ENCODE assay signal across 8 cellular contexts in genomic region chr2:25251032-25251460, GRCh38.
DNase-seq lines count a peak whose midpoint lies in the region; TF ChIP-seq lines count a peak whose summit lies in the region.

No MANE protein-coding gene starts in this region.

- DNase-seq in AG04450 (ENCODE audit: low read depth, low spot score) (no peak), HFFc6 (no peak), thyroid gland (no peak), RKO (ENCODE audit: low spot score) (no peak), posterior vena cava (ENCODE audit: low spot score) (no peak), HUDEP-2 (lab: John Stamatoyannopoulos, UW; ENCODE audit: unreplicated experiment in 76 of 76) (no peak)
- no peak for DNase-seq in activated naive CD8-positive, alpha-beta T cell treated with anti-CD3 and anti-CD28 coated beads for 36 hours

- H3K4me1 Mint-ChIP-seq in HFFc6 (ENCODE audit: low read depth) = peaks cover 13% of the 10 kb centered on the region
- peaks cover 41% of the 10 kb centered on the region for H3K4me1 Mint-ChIP-seq in activated naive CD8-positive, alpha-beta T cell treated with anti-CD3 and anti-CD28 coated beads for 36 hours

- CTCF ChIA-PET in AG04450 (lab: Charles Lee) = interaction anchor here (0.6 to 3.4 kb wide), 3 partner anchors 22 to 111 kb away, joined by 4 to 11 read pairs (median 4); no protein-coding TSS in a partner anchor

- H3K27ac ChIP-seq in AG04450 (ENCODE audit: low read depth, low read length) (peak overlapping the region; percentile 85), liver (ENCODE audit: low read depth in 1 of 2, low read length in 2 of 2) (no peak overlapping the region), thyroid gland (peak overlapping the region; percentile 86 to 91 (median 89))

- H3K36me3 Mint-ChIP-seq in HFFc6 (ENCODE audit: low read depth) = no peaks in the 10 kb centered on the region
- peaks cover 46% of the 10 kb centered on the region for H3K36me3 Mint-ChIP-seq in activated naive CD8-positive, alpha-beta T cell treated with anti-CD3 and anti-CD28 coated beads for 36 hours

- TF ChIP-seq CTCF in AG04450 (IDR thresholded peaks at IDR 0.05; ENCODE audit: low read depth, low read length) (no peak), HFFc6 (IDR thresholded peaks at IDR 0.05) (no peak), liver (IDR thresholded peaks at IDR 0.05; ENCODE audit: low read depth, low read length, missing input control) (no peak), thyroid gland (IDR thresholded peaks at IDR 0.05) (no peak)

- peaks cover 7 to 34% (median 22%) of the 10 kb centered on the region in 4 donors for H3K36me3 ChIP-seq in liver (ENCODE audit: control insufficient read depth in 4 of 4, insufficient read depth in 3 of 4, low read depth in 1 of 4, low read length in 3 of 4)
- H3K36me3 ChIP-seq in thyroid gland = peaks cover 14 to 20% of the 10 kb centered on the region in 2 donors

- no peak for TF ChIP-seq RAD21 in liver (IDR thresholded peaks at IDR 0.05)

- peaks cover under 1% of the 10 kb centered on the region for H3K27me3 Mint-ChIP-seq in HFFc6 (ENCODE audit: insufficient read depth)
- H3K27me3 Mint-ChIP-seq in activated naive CD8-positive, alpha-beta T cell treated with anti-CD3 and anti-CD28 coated beads for 36 hours = no peaks in the 10 kb centered on the region

- POLR2A ChIA-PET in AG04450 (lab: Yijun Ruan, JAX) = interaction anchor here (1.2 kb wide), 1 partner anchor 22 kb away, joined by 3 read pairs; no protein-coding TSS in a partner anchor

- TF ChIP-seq POLR2A in thyroid gland (IDR thresholded peaks at IDR 0.05) = no peak

- intact Hi-C loops in thyroid gland (cut with DNase I) = loop anchor here (5.0 kb wide), 1 partner anchor 91 kb away; the partner anchor contains the start of gene DNMT3A
- intact Hi-C loops in posterior vena cava (cut with DNase I) = no loop called here

- peak overlapping the region; percentile 41 for H3K4me3 ChIP-seq in AG04450 (ENCODE audit: low read depth, low read length)
- H3K4me3 ChIP-seq in liver (ENCODE audit: low read depth in 1 of 3, low read length in 3 of 3) = peak overlapping the region in 2 of 3 donors; percentile 57 to 74
- H3K4me3 ChIP-seq in thyroid gland (replicated peaks in 1 of 3) = no peak overlapping the region

- H3K9me3 ChIP-seq in AG04450 (ENCODE audit: control insufficient read depth, insufficient read depth, low read length) = no peaks in the 10 kb centered on the region
- no peaks in the 10 kb centered on the region for H3K9me3 ChIP-seq in liver (ENCODE audit: control insufficient read depth in 4 of 4, low read length in 3 of 4)
- no peaks in the 10 kb centered on the region for H3K9me3 ChIP-seq in thyroid gland

- H3K27ac Mint-ChIP-seq in HFFc6 = no peak overlapping the region
- peak overlapping the region; percentile 92 for H3K27ac Mint-ChIP-seq in activated naive CD8-positive, alpha-beta T cell treated with anti-CD3 and anti-CD28 coated beads for 36 hours

- no peak overlapping the region for H3K9ac ChIP-seq in liver (ENCODE audit: low read depth in 1 of 2, low read length in 2 of 2)

- H3K4me1 ChIP-seq in liver (ENCODE audit: control insufficient read depth in 4 of 4, insufficient read depth in 4 of 4, low read length in 3 of 4) (peaks cover 3 to 15% (median 8%) of the 10 kb centered on the region in 4 donors), thyroid gland (peaks cover 12 to 18% of the 10 kb centered on the region in 2 donors)

- WGBS in liver = 60% methylated on average over 16 of the region's 16 CpGs
- WGBS in thyroid gland, 2 donors = 47 to 54% methylated on average over 13 to 16 of the region's 16 CpGs

- H3K9me3 Mint-ChIP-seq in HFFc6 = no peaks in the 10 kb centered on the region
- H3K9me3 Mint-ChIP-seq in activated naive CD8-positive, alpha-beta T cell treated with anti-CD3 and anti-CD28 coated beads for 36 hours = no peaks in the 10 kb centered on the region

- peak overlapping the region; percentile 43; the same call in 1 of the 2 replicates for H3K4me3 Mint-ChIP-seq in HFFc6
- H3K4me3 Mint-ChIP-seq in activated naive CD8-positive, alpha-beta T cell treated with anti-CD3 and anti-CD28 coated beads for 36 hours = peak overlapping the region; percentile 88

- no peaks in the 10 kb centered on the region for H3K27me3 ChIP-seq in AG04450 (ENCODE audit: control insufficient read depth, insufficient read depth, low read length)
- H3K27me3 ChIP-seq in liver (ENCODE audit: control insufficient read depth in 4 of 4, insufficient read depth in 4 of 4, low read length in 3 of 4) = no peaks in the 10 kb centered on the region
- H3K27me3 ChIP-seq in thyroid gland = no peaks in the 10 kb centered on the region

TF ChIP-seq in liver, 16 proteins besides CTCF, POLR2A, EP300 and RAD21:
- TF ChIP-seq ZBTB33 (IDR thresholded peaks at IDR 0.05) = no peak
- TF ChIP-seq FOXA1 (IDR thresholded peaks at IDR 0.05) = no peak

Comparison
In these comparisons a context has a peak if more than half of its experiments do, and no peak if none do; other contexts are left out.
1. H3K27ac ChIP-seq: peak in AG04450 (single experiment) and thyroid gland (3 of 3); none in liver (0 of 2).
2. H3K4me3 ChIP-seq: peak in AG04450 (single experiment) and liver (2 of 3); none in thyroid gland (0 of 3).